9 cellular contexts compared by ENCODE assay signal in the genomic region with DNA sequence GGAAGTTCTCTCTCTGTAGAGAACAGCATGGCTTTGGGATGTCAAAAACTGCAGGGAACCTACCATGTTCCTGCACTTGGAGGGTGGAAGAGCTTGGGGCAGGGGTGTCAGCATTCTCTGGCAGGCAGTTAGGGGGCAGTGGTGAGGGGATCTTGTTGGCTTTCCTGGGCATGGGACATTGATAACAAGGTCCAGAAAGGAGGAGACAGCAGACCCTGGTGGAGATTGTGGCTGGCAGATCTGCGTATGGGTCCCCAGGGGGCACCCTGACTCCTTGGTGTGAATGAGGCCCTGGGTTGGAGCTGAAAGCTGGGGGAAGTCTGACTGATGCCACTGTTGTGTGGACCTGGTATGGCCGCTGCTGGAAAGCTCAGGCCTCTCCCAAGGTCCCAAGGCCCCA. TPM values are rescaled to one million over a fixed set of nuclear protein-coding genes. Genes with fewer than 3 reads are reported as not detected.
DNase-seq lines count a peak whose midpoint lies in the region; ATAC-seq and TF ChIP-seq lines count a peak whose summit lies in the region.
"Had no signal": no experiment of that assay in that cellular context is flagged by ENCODE, and none has a peak within 500 bp of the region (broad histone marks: within the 10 kb centered on the region; RNA-seq: fewer than 3 reads in every experiment).

No MANE protein-coding gene starts in this region.

- peak; percentile 89 for ATAC-seq in Panc1
- no peak for ATAC-seq in GM21529 (IDR thresholded peaks at IDR 0.05; ENCODE audit: unreplicated experiment)
- no peak for ATAC-seq in T-helper 17 cell
- no peak for ATAC-seq in GM18873 (IDR thresholded peaks at IDR 0.05; ENCODE audit: low FRiP score, unreplicated experiment)
- no peak for ATAC-seq in GM21737 (IDR thresholded peaks at IDR 0.05; ENCODE audit: unreplicated experiment)

- TF ChIP-seq CTCF in GM12864 (IDR thresholded peaks at IDR 0.05; ENCODE audit: low read depth, low read length, missing control alignments) (peak; percentile 69), Panc1 (IDR thresholded peaks at IDR 0.05) (peak; percentile 70), fibroblast of the aortic adventitia (IDR thresholded peaks at IDR 0.05; ENCODE audit: insufficient read depth, low read length) (peak; percentile 48)

- no peak overlapping the region for H3K4me3 Mint-ChIP-seq in T-helper 17 cell
- H3K4me3 Mint-ChIP-seq: neural crest cell had no signal

- no peaks in the 10 kb centered on the region for H3K36me3 Mint-ChIP-seq in T-helper 17 cell (ENCODE audit: low read depth)

- no peak overlapping the region for H3K27ac Mint-ChIP-seq in T-helper 17 cell

- H3K27me3 Mint-ChIP-seq in T-helper 17 cell: peaks cover 36% of the 10 kb centered on the region

- H3K4me3 ChIP-seq in GM12864 (ENCODE audit: low read depth, low read length) (no peak overlapping the region), Panc1 (ENCODE audit: low read depth in 2 of 2, low read length in 2 of 2) (no peak overlapping the region), fibroblast of the aortic adventitia (ENCODE audit: low read depth, low read length) (no peak overlapping the region)

- POLR2A ChIA-PET in Panc1 (lab: Charles Lee): no interaction called here

- H3K4me1 ChIP-seq in Panc1 (ENCODE audit: control insufficient read depth, insufficient read depth, low read length): no peaks in the 10 kb centered on the region

- BruUV-seq in Panc1 (replicated peaks; lab: Mats Ljungman, UMichigan): no TSS peak

- H3K9me3 ChIP-seq in Panc1 (ENCODE audit: control insufficient read depth, insufficient read depth, low read depth, low read length) (no peaks in the 10 kb centered on the region), T-helper 17 cell (ENCODE audit: control insufficient read depth, low read length, poor library complexity, severe bottlenecking) (no peaks in the 10 kb centered on the region)

- no peak overlapping the region for H3K27ac ChIP-seq in Panc1 (ENCODE audit: low read length)

- H3K4me1 Mint-ChIP-seq in T-helper 17 cell: no peaks in the 10 kb centered on the region
- H3K4me1 Mint-ChIP-seq: neural crest cell had no signal

- intact Hi-C loops in Panc1 (cut with micrococcal nuclease; ENCODE audit: unreplicated experiment): no loop called here

- CTCF ChIA-PET in Panc1 (lab: Charles Lee): interaction anchor here (0.7 kb wide), 1 partner anchor 107 kb away, joined by 4 read pairs; no protein-coding TSS in a partner anchor

- peak; percentile 71 for DNase-seq in ACHN
- DNase-seq in GM12864 (ENCODE audit: low read depth): no peak
- no peak for DNase-seq in Panc1 (ENCODE audit: low read depth, low spot score)
- DNase-seq in fibroblast of the aortic adventitia (ENCODE audit: low read depth): peak; percentile 42
- no peak for DNase-seq in T-helper 17 cell

- in situ Hi-C loops in ACHN (cut with HindIII; ENCODE audit: low pct_ligation_motif_present, low pct_unique_long_range_greater_than_20kb, low sequenced_read_pairs): no loop called here
- in situ Hi-C loops in Panc1 (cut with HindIII; ENCODE audit: low pct_unique_long_range_greater_than_20kb, low sequenced_read_pairs): loop anchor here (25.0 kb wide), 1 partner anchor 136 kb away; the partner anchor contains the start of gene YKT6

- H3K27me3 ChIP-seq in Panc1 (ENCODE audit: control insufficient read depth, insufficient read depth, low read length): no peaks in the 10 kb centered on the region; the same call in 1 of the 2 replicates

- no peaks in the 10 kb centered on the region for H3K36me3 ChIP-seq in Panc1 (ENCODE audit: control insufficient read depth, insufficient read depth, low read length)

RNA-seq across cellular contexts. Expression of gene CAMK2B, which starts 22.9 kb away (rescaled TPM):
- total RNA-seq in Panc1 (2021; ENCODE audit: unreplicated experiment) (0.26 TPM), fibroblast of the aortic adventitia (ENCODE audit: low replicate concordance) (6.4 TPM in 1 of 2 replicates, not detected in the other), T-helper 17 cell (under 1 TPM in 1 of 2 donors, not detected in 1; 0.31 TPM)
- 0.51 TPM for polyA plus RNA-seq in Panc1 (2012; ENCODE audit: insufficient read length)

Comparison
In these comparisons a context has a peak if more than half of its experiments do, and no peak if none do; other contexts are left out.
1. DNase-seq: peak in ACHN (single experiment) and fibroblast of the aortic adventitia (single experiment); none in GM12864 (single experiment), Panc1 (single experiment) and T-helper 17 cell (0 of 3).
2. Peak in every context shown above with its lines, with median percentiles within 50 percentile points of each other: CTCF ChIP-seq.